8 cellular contexts compared by ENCODE assay signal in the genomic region with DNA sequence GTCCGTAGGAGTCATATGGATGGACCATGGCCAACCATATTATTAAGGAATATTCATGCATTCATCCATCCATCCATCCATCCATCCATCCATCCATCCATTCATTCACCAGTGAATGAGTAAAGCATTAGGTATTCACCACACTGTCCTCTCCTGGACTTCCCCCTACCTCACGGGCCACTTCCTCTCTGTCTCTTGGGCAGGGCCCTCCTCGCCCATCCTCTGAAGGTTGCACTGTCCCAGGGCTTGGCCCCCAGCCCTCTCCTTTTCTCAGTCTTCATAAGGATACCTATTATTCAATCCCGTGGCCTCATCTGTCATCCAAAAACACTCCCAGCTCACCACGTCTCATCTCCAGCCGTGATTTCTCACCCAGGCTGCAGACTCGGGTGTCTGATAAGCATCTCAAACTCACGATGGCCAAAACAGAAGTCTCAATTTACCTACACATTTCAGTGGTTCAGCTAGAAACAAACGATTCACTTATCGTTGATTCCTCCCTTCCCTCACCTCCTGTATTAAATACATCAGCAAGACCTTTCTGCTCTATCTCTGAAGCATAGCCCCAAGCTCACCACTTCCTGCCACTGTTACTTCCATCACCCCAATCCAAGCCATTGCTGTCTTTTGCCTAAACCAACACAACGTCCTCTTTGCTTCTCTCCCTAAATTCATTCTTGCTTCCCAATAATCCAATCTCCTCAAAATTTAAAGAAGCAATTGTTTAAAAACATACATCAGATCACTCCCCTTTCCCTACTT.
DNase-seq lines count a peak whose midpoint lies in the region; ATAC-seq and TF ChIP-seq lines count a peak whose summit lies in the region.
"Not testable (repeated sequence)": the region's sequence is repeated elsewhere in the genome, so short reads cannot be mapped to it uniquely, and the experiment has no call there.

No MANE protein-coding gene starts in this region.

- H3K9me3 Mint-ChIP-seq in CD4-positive, CD25-positive, alpha-beta regulatory T cell; activated B cell treated with CpG ODN at 0.5 μM for 24 hours; activated CD8-positive, alpha-beta T cell treated with anti-CD3 and anti-CD28 coated beads, Interleukin-2, amount 10 ng/mL, durations not matched to agents 7 days and 5 days (ENCODE audit: insufficient read depth); activated naive CD8-positive, alpha-beta T cell treated with anti-CD3 and anti-CD28 coated beads, Interleukin-2, amount 10 ng/mL, durations not matched to agents 7 days and 5 days; central memory CD8-positive, alpha-beta T cell; naive B cell; stimulated activated effector memory CD8-positive, alpha-beta T cell treated with anti-CD3 and anti-CD28 coated beads, Interleukin-12 subunit alpha, Interleukin-12 subunit beta, amount 100 ng/mL, for 72 hours: not testable (repeated sequence)

- CTCF ChIA-PET in activated B cell treated with CpG ODN at 0.5 μM for 24 hours (lab: Charles Lee); activated CD8-positive, alpha-beta T cell treated with anti-CD3 and anti-CD28 coated beads, Interleukin-2, amount 10 ng/mL, durations not matched to agents 7 days and 5 days (lab: Charles Lee): not testable (repeated sequence)

- H3K27ac ChIP-seq in CD4-positive, CD25-positive, alpha-beta regulatory T cell (ENCODE audit: insufficient read depth, low read length, poor library complexity, severe bottlenecking); DND-41 (ENCODE audit: low read length): not testable (repeated sequence)

- H3K36me3 Mint-ChIP-seq in CD4-positive, CD25-positive, alpha-beta regulatory T cell; activated B cell treated with CpG ODN at 0.5 μM for 24 hours (ENCODE audit: low read depth); activated CD8-positive, alpha-beta T cell treated with anti-CD3 and anti-CD28 coated beads, Interleukin-2, amount 10 ng/mL, durations not matched to agents 7 days and 5 days (ENCODE audit: low read depth); activated naive CD8-positive, alpha-beta T cell treated with anti-CD3 and anti-CD28 coated beads, Interleukin-2, amount 10 ng/mL, durations not matched to agents 7 days and 5 days; central memory CD8-positive, alpha-beta T cell (ENCODE audit: insufficient read depth); naive B cell; stimulated activated effector memory CD8-positive, alpha-beta T cell treated with anti-CD3 and anti-CD28 coated beads, Interleukin-12 subunit alpha, Interleukin-12 subunit beta, amount 100 ng/mL, for 72 hours: not testable (repeated sequence)

- ATAC-seq in CD4-positive, CD25-positive, alpha-beta regulatory T cell (ENCODE audit: low read depth in 2 of 2): peak; percentile 80 to 83
- peak; percentile 78 for ATAC-seq in DND-41 (ENCODE audit: insufficient read depth, low read depth)
- ATAC-seq in activated B cell treated with CpG ODN at 0.5 μM for 24 hours (ENCODE audit: low read depth): peak; percentile 28
- peak; percentile 76 for ATAC-seq in activated CD8-positive, alpha-beta T cell treated with anti-CD3 and anti-CD28 coated beads, Interleukin-2, amount 10 ng/mL, durations not matched to agents 7 days and 5 days
- ATAC-seq in activated naive CD8-positive, alpha-beta T cell treated with anti-CD3 and anti-CD28 coated beads, Interleukin-2, amount 10 ng/mL, durations not matched to agents 7 days and 5 days (ENCODE audit: low read depth): peak; percentile 99
- ATAC-seq in central memory CD8-positive, alpha-beta T cell (replicated peaks; ENCODE audit: extremely low read depth, poor library complexity, severe bottlenecking): peak; percentile 97
- peak; percentile 35 to 46 for ATAC-seq in naive B cell (ENCODE audit: low read depth in 2 of 2)
- peak; percentile 67 for ATAC-seq in stimulated activated effector memory CD8-positive, alpha-beta T cell treated with anti-CD3 and anti-CD28 coated beads, Interleukin-12 subunit alpha, Interleukin-12 subunit beta, amount 100 ng/mL, for 72 hours

- H3K9me3 ChIP-seq in CD4-positive, CD25-positive, alpha-beta regulatory T cell (ENCODE audit: control insufficient read depth in 2 of 2, low read length in 2 of 2); DND-41 (ENCODE audit: insufficient read depth, low read length, severe bottlenecking): not testable (repeated sequence)

- intact Hi-C loops in activated B cell treated with CpG ODN at 0.5 μM for 24 hours (cut with micrococcal nuclease): not testable (repeated sequence)

- DNase-seq in CD4-positive, CD25-positive, alpha-beta regulatory T cell; DND-41; activated B cell treated with CpG ODN at 0.5 μM for 24 hours; activated CD8-positive, alpha-beta T cell treated with anti-CD3 and anti-CD28 coated beads, Interleukin-2, amount 10 ng/mL, durations not matched to agents 7 days and 5 days; activated naive CD8-positive, alpha-beta T cell treated with anti-CD3 and anti-CD28 coated beads, Interleukin-2, amount 10 ng/mL, durations not matched to agents 7 days and 5 days; central memory CD8-positive, alpha-beta T cell (ENCODE audit: low spot score in 2 of 2); naive B cell; stimulated activated effector memory CD8-positive, alpha-beta T cell treated with anti-CD3 and anti-CD28 coated beads, Interleukin-12 subunit alpha, Interleukin-12 subunit beta, amount 100 ng/mL, for 72 hours (ENCODE audit: low spot score in 2 of 2): not testable (repeated sequence)

- H3K4me2 ChIP-seq in DND-41 (ENCODE audit: insufficient read depth, low read length): not testable (repeated sequence)

- H3K79me2 ChIP-seq in DND-41 (ENCODE audit: insufficient read depth, low read length): not testable (repeated sequence)

- H3K27ac Mint-ChIP-seq in CD4-positive, CD25-positive, alpha-beta regulatory T cell; activated B cell treated with CpG ODN at 0.5 μM for 24 hours; activated CD8-positive, alpha-beta T cell treated with anti-CD3 and anti-CD28 coated beads, Interleukin-2, amount 10 ng/mL, durations not matched to agents 7 days and 5 days; activated naive CD8-positive, alpha-beta T cell treated with anti-CD3 and anti-CD28 coated beads, Interleukin-2, amount 10 ng/mL, durations not matched to agents 7 days and 5 days; central memory CD8-positive, alpha-beta T cell (ENCODE audit: low read depth); naive B cell; stimulated activated effector memory CD8-positive, alpha-beta T cell treated with anti-CD3 and anti-CD28 coated beads, Interleukin-12 subunit alpha, Interleukin-12 subunit beta, amount 100 ng/mL, for 72 hours: not testable (repeated sequence)

- not testable (repeated sequence) for TF ChIP-seq CTCF in DND-41 (IDR thresholded peaks at IDR 0.05; ENCODE audit: borderline replicate concordance, extremely low read depth, low read length, poor library complexity, severe bottlenecking); activated B cell treated with CpG ODN at 0.5 μM for 24 hours (IDR thresholded peaks at IDR 0.05)

- POLR2A ChIA-PET in activated B cell treated with CpG ODN at 0.5 μM for 24 hours (lab: Charles Lee); activated CD8-positive, alpha-beta T cell treated with anti-CD3 and anti-CD28 coated beads, Interleukin-2, amount 10 ng/mL, durations not matched to agents 7 days and 5 days (lab: Charles Lee); activated naive CD8-positive, alpha-beta T cell treated with anti-CD3 and anti-CD28 coated beads, Interleukin-2, amount 10 ng/mL, durations not matched to agents 7 days and 5 days (lab: Charles Lee): not testable (repeated sequence)

- H3K4me1 Mint-ChIP-seq in CD4-positive, CD25-positive, alpha-beta regulatory T cell; activated B cell treated with CpG ODN at 0.5 μM for 24 hours; activated CD8-positive, alpha-beta T cell treated with anti-CD3 and anti-CD28 coated beads, Interleukin-2, amount 10 ng/mL, durations not matched to agents 7 days and 5 days (ENCODE audit: low read depth); activated naive CD8-positive, alpha-beta T cell treated with anti-CD3 and anti-CD28 coated beads, Interleukin-2, amount 10 ng/mL, durations not matched to agents 7 days and 5 days; central memory CD8-positive, alpha-beta T cell; naive B cell; stimulated activated effector memory CD8-positive, alpha-beta T cell treated with anti-CD3 and anti-CD28 coated beads, Interleukin-12 subunit alpha, Interleukin-12 subunit beta, amount 100 ng/mL, for 72 hours: not testable (repeated sequence)

- H3K4me1 ChIP-seq in CD4-positive, CD25-positive, alpha-beta regulatory T cell (ENCODE audit: control insufficient read depth, insufficient read depth, low read length, poor library complexity, severe bottlenecking); DND-41 (ENCODE audit: insufficient read depth, low read length): not testable (repeated sequence)

- H3K27me3 ChIP-seq in CD4-positive, CD25-positive, alpha-beta regulatory T cell (ENCODE audit: control insufficient read depth, insufficient read depth, low read length); DND-41 (ENCODE audit: insufficient read depth, low read length, poor library complexity): not testable (repeated sequence)

- not testable (repeated sequence) for H3K9ac ChIP-seq in DND-41 (ENCODE audit: low read depth, low read length)

- H3K4me3 Mint-ChIP-seq in CD4-positive, CD25-positive, alpha-beta regulatory T cell; activated B cell treated with CpG ODN at 0.5 μM for 24 hours; activated CD8-positive, alpha-beta T cell treated with anti-CD3 and anti-CD28 coated beads, Interleukin-2, amount 10 ng/mL, durations not matched to agents 7 days and 5 days; activated naive CD8-positive, alpha-beta T cell treated with anti-CD3 and anti-CD28 coated beads, Interleukin-2, amount 10 ng/mL, durations not matched to agents 7 days and 5 days; central memory CD8-positive, alpha-beta T cell; naive B cell; stimulated activated effector memory CD8-positive, alpha-beta T cell treated with anti-CD3 and anti-CD28 coated beads, Interleukin-12 subunit alpha, Interleukin-12 subunit beta, amount 100 ng/mL, for 72 hours: not testable (repeated sequence)

- H4K20me1 ChIP-seq in DND-41 (ENCODE audit: insufficient read depth, low read length): not testable (repeated sequence)

- not testable (repeated sequence) for H2AFZ ChIP-seq in DND-41 (ENCODE audit: low read depth, low read length)

- H3K4me3 ChIP-seq in CD4-positive, CD25-positive, alpha-beta regulatory T cell (ENCODE audit: low read depth, low read length); DND-41 (ENCODE audit: low read depth in 1 of 2, low read length in 2 of 2): not testable (repeated sequence)

- not testable (repeated sequence) for H3K27me3 Mint-ChIP-seq in CD4-positive, CD25-positive, alpha-beta regulatory T cell; activated B cell treated with CpG ODN at 0.5 μM for 24 hours; activated CD8-positive, alpha-beta T cell treated with anti-CD3 and anti-CD28 coated beads, Interleukin-2, amount 10 ng/mL, durations not matched to agents 7 days and 5 days (ENCODE audit: low read depth); activated naive CD8-positive, alpha-beta T cell treated with anti-CD3 and anti-CD28 coated beads, Interleukin-2, amount 10 ng/mL, durations not matched to agents 7 days and 5 days; central memory CD8-positive, alpha-beta T cell; naive B cell

- H3K36me3 ChIP-seq in CD4-positive, CD25-positive, alpha-beta regulatory T cell (ENCODE audit: control insufficient read depth, insufficient read depth, low read length); DND-41 (ENCODE audit: insufficient read depth, low read length): not testable (repeated sequence)

Comparison
In these comparisons a context has a peak if more than half of its experiments do, and no peak if none do; other contexts are left out.
1. ATAC-seq: peak in every context shown above with its lines; median percentile 99 in activated naive CD8-positive, alpha-beta T cell treated with anti-CD3 and anti-CD28 coated beads, Interleukin-2, amount 10 ng/mL, durations not matched to agents 7 days and 5 days; 97 in central memory CD8-positive, alpha-beta T cell; 82 in CD4-positive, CD25-positive, alpha-beta regulatory T cell; 78 in DND-41; 76 in activated CD8-positive, alpha-beta T cell treated with anti-CD3 and anti-CD28 coated beads, Interleukin-2, amount 10 ng/mL, durations not matched to agents 7 days and 5 days; 67 in stimulated activated effector memory CD8-positive, alpha-beta T cell treated with anti-CD3 and anti-CD28 coated beads, Interleukin-12 subunit alpha, Interleukin-12 subunit beta, amount 100 ng/mL, for 72 hours; 40 in naive B cell; 28 in activated B cell treated with CpG ODN at 0.5 μM for 24 hours.